In the genomic region with DNA sequence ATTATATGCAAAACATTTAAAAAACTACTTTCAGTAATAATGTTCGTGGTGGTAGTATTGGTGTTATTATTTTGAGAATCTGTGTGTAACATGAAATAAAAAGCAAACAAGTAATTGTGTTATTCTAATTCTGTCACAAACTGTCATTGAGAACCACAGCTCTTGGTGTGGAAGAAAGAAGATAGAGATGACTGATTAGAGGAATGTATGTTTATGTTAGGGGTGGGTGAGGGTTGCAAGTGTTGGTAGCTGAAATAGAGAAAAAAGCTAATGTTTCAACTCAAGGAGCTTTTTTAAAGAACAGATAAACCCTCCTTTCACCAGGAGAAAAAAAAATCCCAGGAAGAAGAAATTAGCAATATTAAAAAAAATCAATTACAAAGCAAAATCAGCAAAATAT, we compare ENCODE assay signal across 20 cellular contexts.
"Had no signal": no experiment of that assay in that cellular context is flagged by ENCODE, and none has a peak within 500 bp of the region (broad histone marks: within the 10 kb centered on the region; RNA-seq: fewer than 3 reads in every experiment).

No MANE protein-coding gene starts in this region.

- H3K4me1 ChIP-seq: esophagus squamous epithelium, gastroesophageal sphincter, lower lobe of right lung, right atrium auricular region, testis, upper lobe of right lung, vagina had no signal

- H3K27me3 ChIP-seq: esophagus squamous epithelium, gastroesophageal sphincter, right atrium auricular region, sigmoid colon, testis, tibial nerve, upper lobe of right lung, vagina had no signal

- H3K27me3 Mint-ChIP-seq: dendritic cell treated with granulocyte-macrophage colony-stimulating factor and Interleukin-4, amounts not matched to agents 40 ng/mL and 50 ng/mL, for 4 days; natural killer cell treated with Interleukin-12 subunit alpha and Interleukin-12 subunit beta and Interleukin-15 and Interleukin-18, amount 100 ng/mL, for 72 hours; stimulated activated naive B cell treated with anti-CD40 and anti-IgM and Interleukin-4, amounts not matched to agents 10 μg/mL and 1 μg/mL and 100 μg/mL, for 72 hours; stimulated activated naive CD8-positive, alpha-beta T cell treated with anti-CD3 and anti-CD28 coated beads, Interleukin-15, amount 100 ng/mL, for 72 hours had no signal

- H3K9me3 Mint-ChIP-seq: immature natural killer cell; natural killer cell treated with Interleukin-12 subunit alpha and Interleukin-12 subunit beta and Interleukin-15 and Interleukin-18, amount 100 ng/mL, for 72 hours; stimulated activated naive B cell treated with anti-CD40 and anti-IgM and Interleukin-4, amounts not matched to agents 10 μg/mL and 1 μg/mL and 100 μg/mL, for 72 hours; stimulated activated naive CD8-positive, alpha-beta T cell treated with anti-CD3 and anti-CD28 coated beads, Interleukin-15, amount 100 ng/mL, for 72 hours had no signal

- ATAC-seq: gastroesophageal sphincter; lower lobe of right lung; natural killer cell treated with Interleukin-12 subunit alpha and Interleukin-12 subunit beta and Interleukin-15 and Interleukin-18, amount 100 ng/mL, for 72 hours; stimulated activated naive B cell treated with anti-CD40 and anti-IgM and Interleukin-4, amounts not matched to agents 10 μg/mL and 1 μg/mL and 100 μg/mL, for 72 hours; stimulated activated naive CD8-positive, alpha-beta T cell treated with anti-CD3 and anti-CD28 coated beads, Interleukin-15, amount 100 ng/mL, for 72 hours; upper lobe of right lung had no signal

- DNase-seq: esophagus squamous epithelium; foreskin fibroblast; immature natural killer cell; left ventricle myocardium inferior; lower lobe of right lung; midbrain; sigmoid colon; stimulated activated CD4-positive, alpha-beta T cell treated with anti-CD3 and anti-CD28 coated beads, Interleukin-2, amount 100 ng/mL, for 24 hours; stimulated activated CD4-positive, alpha-beta T cell treated with anti-CD3 and anti-CD28 coated beads, Interleukin-4, amount 100 ng/mL, for 4 hours; stimulated activated naive B cell treated with anti-CD40 and anti-IgM and Interleukin-4, amounts not matched to agents 10 μg/mL and 1 μg/mL and 100 μg/mL, for 72 hours; stimulated activated naive CD8-positive, alpha-beta T cell treated with anti-CD3 and anti-CD28 coated beads, Interleukin-15, amount 100 ng/mL, for 72 hours; testis; upper lobe of right lung had no signal

- H3K4me3 Mint-ChIP-seq: dendritic cell treated with granulocyte-macrophage colony-stimulating factor and Interleukin-4, amounts not matched to agents 40 ng/mL and 50 ng/mL, for 4 days; immature natural killer cell; natural killer cell treated with Interleukin-12 subunit alpha and Interleukin-12 subunit beta and Interleukin-15 and Interleukin-18, amount 100 ng/mL, for 72 hours; stimulated activated naive B cell treated with anti-CD40 and anti-IgM and Interleukin-4, amounts not matched to agents 10 μg/mL and 1 μg/mL and 100 μg/mL, for 72 hours; stimulated activated naive CD8-positive, alpha-beta T cell treated with anti-CD3 and anti-CD28 coated beads, Interleukin-15, amount 100 ng/mL, for 72 hours had no signal

- H3K36me3 ChIP-seq: right atrium auricular region, upper lobe of right lung had no signal

- H3K27ac Mint-ChIP-seq: dendritic cell treated with granulocyte-macrophage colony-stimulating factor and Interleukin-4, amounts not matched to agents 40 ng/mL and 50 ng/mL, for 4 days; stimulated activated naive B cell treated with anti-CD40 and anti-IgM and Interleukin-4, amounts not matched to agents 10 μg/mL and 1 μg/mL and 100 μg/mL, for 72 hours; stimulated activated naive CD8-positive, alpha-beta T cell treated with anti-CD3 and anti-CD28 coated beads, Interleukin-15, amount 100 ng/mL, for 72 hours had no signal

- H3K27ac ChIP-seq: esophagus squamous epithelium, gastroesophageal sphincter, left ventricle myocardium inferior, lower lobe of right lung, right atrium auricular region, sigmoid colon, skin epidermis, testis, tibial nerve, upper lobe of right lung, vagina had no signal

- H3K4me3 ChIP-seq: esophagus squamous epithelium, gastroesophageal sphincter, left ventricle myocardium inferior, lower lobe of right lung, right atrium auricular region, sigmoid colon, skin epidermis, testis, tibial nerve, upper lobe of right lung, vagina had no signal

- H3K9me3 ChIP-seq: esophagus squamous epithelium, gastroesophageal sphincter, lower lobe of right lung, right atrium auricular region, sigmoid colon, testis, tibial nerve, upper lobe of right lung, vagina had no signal
